ENCODE assay signal across 2 cellular contexts in genomic region chr4:1405636-1406415, GRCh38.
TF ChIP-seq lines count a peak whose summit lies in the region.

No MANE protein-coding gene starts in this region.

TF ChIP-seq in GM23338, 12 proteins besides CTCF, POLR2A, EP300 and RAD21:
- TF ChIP-seq CREB1 (CRISPR knock-in tag; IDR thresholded peaks at IDR 0.05; ENCODE audit: low read depth) (no peak), ETS1 (IDR thresholded peaks at IDR 0.05) (no peak), ZNF114 (CRISPR knock-in tag; IDR thresholded peaks at IDR 0.05) (no peak), EZH2 (IDR thresholded peaks at IDR 0.05; ENCODE audit: low read depth, unreplicated experiment) (peak; percentile 86), ZNF331 (CRISPR knock-in tag; IDR thresholded peaks at IDR 0.05; ENCODE audit: low read depth) (no peak), STAT1 (IDR thresholded peaks at IDR 0.05; ENCODE audit: unreplicated experiment) (no peak), JUNB (IDR thresholded peaks at IDR 0.05; ENCODE audit: unreplicated experiment) (no peak), EZH2phosphoT487 (IDR thresholded peaks at IDR 0.05; ENCODE audit: unreplicated experiment) (peak; percentile 84)

TF ChIP-seq in H1, 55 proteins besides CTCF, POLR2A, EP300 and RAD21:
- TF ChIP-seq SP4 (IDR thresholded peaks at IDR 0.05; ENCODE audit: low read length) (no peak), POU5F1 (IDR thresholded peaks at IDR 0.05; ENCODE audit: low read depth, low read length) (no peak), FOSL1 (IDR thresholded peaks at IDR 0.05; ENCODE audit: insufficient read depth, low read depth, low read length) (no peak), ATF2 (IDR thresholded peaks at IDR 0.05; ENCODE audit: low read length) (no peak), CBX5 (IDR thresholded peaks at IDR 0.05; ENCODE audit: low read depth, low read length) (no peak), EZH2 (IDR thresholded peaks at IDR 0.05; ENCODE audit: low read depth, low read length, severe bottlenecking) (peak; percentile 28), TEAD4 (IDR thresholded peaks at IDR 0.05; ENCODE audit: low read depth, low read length) (no peak), GABPA (IDR thresholded peaks at IDR 0.05; ENCODE audit: borderline replicate concordance, insufficient read depth, low read length) (0 out of 2 replicates have a peak, but pooled peaks have one; percentile 25), TAF7 (optimal IDR thresholded peaks at IDR 0.05; ENCODE audit: borderline replicate concordance, low read depth, low read length) (no peak), SP2 (IDR thresholded peaks at IDR 0.05; ENCODE audit: low read length) (no peak), RNF2 (IDR thresholded peaks at IDR 0.05; ENCODE audit: borderline replicate concordance, low read depth, low read length, missing control alignments, poor library complexity, severe bottlenecking) (peak; percentile 26), CBX8 (IDR thresholded peaks at IDR 0.05; ENCODE audit: borderline replicate concordance, low read depth, low read length) (no peak), SUZ12 (IDR thresholded peaks at IDR 0.05; ENCODE audit: low read length) (peak; percentile 58), TBP (IDR thresholded peaks at IDR 0.05; ENCODE audit: low read depth, low read length) (no peak), HDAC6 (IDR thresholded peaks at IDR 0.05; ENCODE audit: low read depth, low read length) (no peak), ZNF274 (IDR thresholded peaks at IDR 0.05; ENCODE audit: borderline replicate concordance, extremely low read depth, low read length) (no peak), JUN (IDR thresholded peaks at IDR 0.05; ENCODE audit: low read depth, low read length) (no peak)
- TF ChIP-seq, protein P1, sequence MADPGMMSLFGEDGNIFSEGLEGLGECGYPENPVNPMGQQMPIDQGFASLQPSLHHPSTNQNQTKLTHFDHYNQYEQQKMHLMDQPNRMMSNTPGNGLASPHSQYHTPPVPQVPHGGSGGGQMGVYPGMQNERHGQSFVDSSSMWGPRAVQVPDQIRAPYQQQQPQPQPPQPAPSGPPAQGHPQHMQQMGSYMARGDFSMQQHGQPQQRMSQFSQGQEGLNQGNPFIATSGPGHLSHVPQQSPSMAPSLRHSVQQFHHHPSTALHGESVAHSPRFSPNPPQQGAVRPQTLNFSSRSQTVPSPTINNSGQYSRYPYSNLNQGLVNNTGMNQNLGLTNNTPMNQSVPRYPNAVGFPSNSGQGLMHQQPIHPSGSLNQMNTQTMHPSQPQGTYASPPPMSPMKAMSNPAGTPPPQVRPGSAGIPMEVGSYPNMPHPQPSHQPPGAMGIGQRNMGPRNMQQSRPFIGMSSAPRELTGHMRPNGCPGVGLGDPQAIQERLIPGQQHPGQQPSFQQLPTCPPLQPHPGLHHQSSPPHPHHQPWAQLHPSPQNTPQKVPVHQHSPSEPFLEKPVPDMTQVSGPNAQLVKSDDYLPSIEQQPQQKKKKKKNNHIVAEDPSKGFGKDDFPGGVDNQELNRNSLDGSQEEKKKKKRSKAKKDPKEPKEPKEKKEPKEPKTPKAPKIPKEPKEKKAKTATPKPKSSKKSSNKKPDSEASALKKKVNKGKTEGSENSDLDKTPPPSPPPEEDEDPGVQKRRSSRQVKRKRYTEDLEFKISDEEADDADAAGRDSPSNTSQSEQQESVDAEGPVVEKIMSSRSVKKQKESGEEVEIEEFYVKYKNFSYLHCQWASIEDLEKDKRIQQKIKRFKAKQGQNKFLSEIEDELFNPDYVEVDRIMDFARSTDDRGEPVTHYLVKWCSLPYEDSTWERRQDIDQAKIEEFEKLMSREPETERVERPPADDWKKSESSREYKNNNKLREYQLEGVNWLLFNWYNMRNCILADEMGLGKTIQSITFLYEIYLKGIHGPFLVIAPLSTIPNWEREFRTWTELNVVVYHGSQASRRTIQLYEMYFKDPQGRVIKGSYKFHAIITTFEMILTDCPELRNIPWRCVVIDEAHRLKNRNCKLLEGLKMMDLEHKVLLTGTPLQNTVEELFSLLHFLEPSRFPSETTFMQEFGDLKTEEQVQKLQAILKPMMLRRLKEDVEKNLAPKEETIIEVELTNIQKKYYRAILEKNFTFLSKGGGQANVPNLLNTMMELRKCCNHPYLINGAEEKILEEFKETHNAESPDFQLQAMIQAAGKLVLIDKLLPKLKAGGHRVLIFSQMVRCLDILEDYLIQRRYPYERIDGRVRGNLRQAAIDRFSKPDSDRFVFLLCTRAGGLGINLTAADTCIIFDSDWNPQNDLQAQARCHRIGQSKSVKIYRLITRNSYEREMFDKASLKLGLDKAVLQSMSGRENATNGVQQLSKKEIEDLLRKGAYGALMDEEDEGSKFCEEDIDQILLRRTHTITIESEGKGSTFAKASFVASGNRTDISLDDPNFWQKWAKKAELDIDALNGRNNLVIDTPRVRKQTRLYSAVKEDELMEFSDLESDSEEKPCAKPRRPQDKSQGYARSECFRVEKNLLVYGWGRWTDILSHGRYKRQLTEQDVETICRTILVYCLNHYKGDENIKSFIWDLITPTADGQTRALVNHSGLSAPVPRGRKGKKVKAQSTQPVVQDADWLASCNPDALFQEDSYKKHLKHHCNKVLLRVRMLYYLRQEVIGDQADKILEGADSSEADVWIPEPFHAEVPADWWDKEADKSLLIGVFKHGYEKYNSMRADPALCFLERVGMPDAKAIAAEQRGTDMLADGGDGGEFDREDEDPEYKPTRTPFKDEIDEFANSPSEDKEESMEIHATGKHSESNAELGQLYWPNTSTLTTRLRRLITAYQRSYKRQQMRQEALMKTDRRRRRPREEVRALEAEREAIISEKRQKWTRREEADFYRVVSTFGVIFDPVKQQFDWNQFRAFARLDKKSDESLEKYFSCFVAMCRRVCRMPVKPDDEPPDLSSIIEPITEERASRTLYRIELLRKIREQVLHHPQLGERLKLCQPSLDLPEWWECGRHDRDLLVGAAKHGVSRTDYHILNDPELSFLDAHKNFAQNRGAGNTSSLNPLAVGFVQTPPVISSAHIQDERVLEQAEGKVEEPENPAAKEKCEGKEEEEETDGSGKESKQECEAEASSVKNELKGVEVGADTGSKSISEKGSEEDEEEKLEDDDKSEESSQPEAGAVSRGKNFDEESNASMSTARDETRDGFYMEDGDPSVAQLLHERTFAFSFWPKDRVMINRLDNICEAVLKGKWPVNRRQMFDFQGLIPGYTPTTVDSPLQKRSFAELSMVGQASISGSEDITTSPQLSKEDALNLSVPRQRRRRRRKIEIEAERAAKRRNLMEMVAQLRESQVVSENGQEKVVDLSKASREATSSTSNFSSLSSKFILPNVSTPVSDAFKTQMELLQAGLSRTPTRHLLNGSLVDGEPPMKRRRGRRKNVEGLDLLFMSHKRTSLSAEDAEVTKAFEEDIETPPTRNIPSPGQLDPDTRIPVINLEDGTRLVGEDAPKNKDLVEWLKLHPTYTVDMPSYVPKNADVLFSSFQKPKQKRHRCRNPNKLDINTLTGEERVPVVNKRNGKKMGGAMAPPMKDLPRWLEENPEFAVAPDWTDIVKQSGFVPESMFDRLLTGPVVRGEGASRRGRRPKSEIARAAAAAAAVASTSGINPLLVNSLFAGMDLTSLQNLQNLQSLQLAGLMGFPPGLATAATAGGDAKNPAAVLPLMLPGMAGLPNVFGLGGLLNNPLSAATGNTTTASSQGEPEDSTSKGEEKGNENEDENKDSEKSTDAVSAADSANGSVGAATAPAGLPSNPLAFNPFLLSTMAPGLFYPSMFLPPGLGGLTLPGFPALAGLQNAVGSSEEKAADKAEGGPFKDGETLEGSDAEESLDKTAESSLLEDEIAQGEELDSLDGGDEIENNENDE (IDR thresholded peaks at IDR 0.05; ENCODE audit: insufficient replicate concordance, low read length) = no peak
